12 cellular contexts compared by ENCODE assay signal in genomic region chr20:53070714-53071392, GRCh38.
A peak's percentile ranks its signal among the peaks of the same experiment; 100 is the strongest.
DNase-seq lines count a peak whose midpoint lies in the region; ATAC-seq and TF ChIP-seq lines count a peak whose summit lies in the region.
"Had no signal": no experiment of that assay in that cellular context is flagged by ENCODE, and none has a peak within 500 bp of the region (broad histone marks: within the 10 kb centered on the region; RNA-seq: fewer than 3 reads in every experiment).

No MANE protein-coding gene starts in this region.

- H3K27ac ChIP-seq in A673 (ENCODE audit: low read depth, low read length, poor library complexity, severe bottlenecking) (no peak overlapping the region), mesodermal cell (ENCODE audit: low read depth, low read length, severe bottlenecking) (peak overlapping the region; percentile 41), aorta (ENCODE audit: low read depth in 1 of 2, low read length in 2 of 2) (no peak overlapping the region)
- H3K27ac ChIP-seq: hepatocyte, thoracic aorta had no signal

- ATAC-seq in HG02885 (IDR thresholded peaks at IDR 0.05; ENCODE audit: poor library complexity, unreplicated experiment) (peak; percentile 59), aorta (ENCODE audit: low FRiP score) (no peak), GM19395 (IDR thresholded peaks at IDR 0.05; ENCODE audit: unreplicated experiment) (no peak)
- ATAC-seq: SK-N-SH treated with all-trans-retinoic acid at 6 μM for 48 hours had no signal

- no peak for TF ChIP-seq CTCF in A673 (conservative IDR thresholded peaks at IDR 0.05; ENCODE audit: low read depth, low read length)

- POLR2A ChIA-PET in A673 (lab: Charles Lee; ENCODE audit: low non-redundant PET) = no interaction called here

- no TSS peak for BruUV-seq in A673 (replicated peaks; lab: Mats Ljungman, UMichigan)

- CTCF ChIA-PET in A673 (lab: Charles Lee) = no interaction called here

- no peaks in the 10 kb centered on the region for H3K27me3 ChIP-seq in A673 (replicated peaks; ENCODE audit: insufficient read depth, low read depth, low read length, poor library complexity)
- H3K27me3 ChIP-seq in aorta (ENCODE audit: control insufficient read depth in 1 of 2, insufficient read depth in 2 of 2, low read length in 1 of 2) = no peaks in the 10 kb centered on the region
- H3K27me3 ChIP-seq: hepatocyte had no signal

- intact Hi-C loops in A673 (cut with micrococcal nuclease; ENCODE audit: unreplicated experiment) = no loop called here
- intact Hi-C loops in aorta (cut with DNase I) = no loop called here

- H3K9me3 ChIP-seq in A673 (ENCODE audit: low read depth, low read length, poor library complexity, severe bottlenecking) (no peaks in the 10 kb centered on the region), mesodermal cell (ENCODE audit: control insufficient read depth, low read length) (no peaks in the 10 kb centered on the region), aorta (ENCODE audit: control insufficient read depth, low read length) (peaks cover 3% of the 10 kb centered on the region)

- 84 to 90% methylated on average over 2 to 3 of the region's 8 CpGs for WGBS in mesodermal cell (ENCODE audit: insufficient coverage in 2 of 2), 2 experiments
- WGBS in aorta, 2 donors = 49 to 61% methylated on average over 8 of the region's 8 CpGs

- no peak overlapping the region for H3K4me3 ChIP-seq in A673 (ENCODE audit: low read depth, low read length, poor library complexity, severe bottlenecking)
- H3K4me3 ChIP-seq in mesodermal cell (ENCODE audit: extremely low read depth, insufficient read depth, low read length, poor library complexity, severe bottlenecking) = no peak overlapping the region
- no peak overlapping the region for H3K4me3 ChIP-seq in aorta (ENCODE audit: low read length in 2 of 2)
- H3K4me3 ChIP-seq: hepatocyte, thoracic aorta had no signal

- H3K36me3 ChIP-seq in A673 (ENCODE audit: insufficient read depth, low read length, poor library complexity, severe bottlenecking) = no peaks in the 10 kb centered on the region
- no peaks in the 10 kb centered on the region for H3K36me3 ChIP-seq in mesodermal cell (ENCODE audit: control insufficient read depth, insufficient read depth, low read length)
- H3K36me3 ChIP-seq in aorta (ENCODE audit: control insufficient read depth in 1 of 2, insufficient read depth in 2 of 2, low read length in 1 of 2) = no peaks in the 10 kb centered on the region
- H3K36me3 ChIP-seq: thoracic aorta had no signal

- H3K4me1 ChIP-seq in A673 (ENCODE audit: insufficient read depth, low read length, poor library complexity, severe bottlenecking) (peaks cover 36% of the 10 kb centered on the region), mesodermal cell (ENCODE audit: control insufficient read depth, insufficient read depth, low read length, poor library complexity, severe bottlenecking) (peaks cover 3% of the 10 kb centered on the region), aorta (ENCODE audit: control insufficient read depth in 1 of 2, insufficient read depth in 2 of 2, low read length in 2 of 2) (no peaks in the 10 kb centered on the region)

- DNase-seq in A673 (ENCODE audit: low spot score) (peak; percentile 72), aorta (no peak), NCI-H146 treated with DMSO at 0.1 percent for 48 hours (lab: John Stamatoyannopoulos, UW; ENCODE audit: unreplicated experiment) (no peak), NCI-H2029 treated with DMSO at 0.1 percent for 48 hours (lab: John Stamatoyannopoulos, UW) (no peak)
- DNase-seq in activated naive CD4-positive, alpha-beta T cell treated with anti-CD3 and anti-CD28 coated beads, Interleukin-2, amount 50 U/mL, for 16 hours = peak; percentile 51
- DNase-seq: NCI-H2171 treated with DMSO at 0.1 percent for 48 hours had no signal

Comparison
In these comparisons a context has a peak if more than half of its experiments do, and no peak if none do; other contexts are left out.
1. DNase-seq: peak in A673 (single experiment) and activated naive CD4-positive, alpha-beta T cell treated with anti-CD3 and anti-CD28 coated beads, Interleukin-2, amount 50 U/mL, for 16 hours (single experiment); none in aorta (0 of 2), NCI-H146 treated with DMSO at 0.1 percent for 48 hours (single experiment) and NCI-H2029 treated with DMSO at 0.1 percent for 48 hours (single experiment).